Comparison of ENCODE assay signal across 21 cellular contexts in genomic region chrX:40383360-40383759, GRCh38.
DNase-seq lines count a peak whose midpoint lies in the region; ATAC-seq, FAIRE-seq and TF ChIP-seq lines count a peak whose summit lies in the region.
"Had no signal": no experiment of that assay in that cellular context is flagged by ENCODE, and none has a peak within 500 bp of the region (broad histone marks: within the 10 kb centered on the region; RNA-seq: fewer than 3 reads in every experiment).

No MANE protein-coding gene starts in this region.

- TF ChIP-seq EP300 in H1 (IDR thresholded peaks at IDR 0.05; ENCODE audit: borderline replicate concordance in 1 of 2, low read depth in 2 of 2, low read length in 2 of 2): no peak

- no peak overlapping the region for H2AK5ac ChIP-seq in H1 (ENCODE audit: low read depth, low read length)

- H2BK5ac ChIP-seq in H1 (ENCODE audit: low read depth, low read length): no peak overlapping the region

- H4K5ac ChIP-seq in H1 (ENCODE audit: insufficient read length, low read depth, low read length): no peak overlapping the region

- H3K56ac ChIP-seq in H1 (replicated peaks; ENCODE audit: insufficient read length, low read depth, low read length): no peak overlapping the region

- H3K4me1 ChIP-seq in H1 (replicated peaks in 1 of 4; ENCODE audit: control insufficient read depth in 3 of 4, insufficient read depth in 4 of 4, low read length in 3 of 4) (peaks cover 0 to 9% (median 1%) of the 10 kb centered on the region in 4 experiments; a peak in 3 of 7 replicates), neural progenitor cell (peaks cover 20% of the 10 kb centered on the region)

- no peaks in the 10 kb centered on the region for H3K36me3 Mint-ChIP-seq in neural progenitor cell
- no peaks in the 10 kb centered on the region for H3K36me3 Mint-ChIP-seq in stimulated activated effector memory CD8-positive, alpha-beta T cell treated with anti-CD3 and anti-CD28 coated beads, Interleukin-12 subunit alpha, Interleukin-12 subunit beta, amount 100 ng/mL, for 72 hours
- H3K36me3 Mint-ChIP-seq: T-cell had no signal

- H2BK120ac ChIP-seq in H1 (replicated peaks; ENCODE audit: low read depth, low read length): no peak overlapping the region

- H3K27me3 ChIP-seq in H1 (replicated peaks in 1 of 4; ENCODE audit: control insufficient read depth in 3 of 4, extremely low read depth in 1 of 4, insufficient read depth in 3 of 4, low read length in 3 of 4) (no peaks in the 10 kb centered on the region), neural progenitor cell (no peaks in the 10 kb centered on the region)

- H2BK12ac ChIP-seq in H1 (ENCODE audit: low read depth, low read length): no peak overlapping the region

- no peaks in the 10 kb centered on the region for H3K36me3 ChIP-seq in H1 (ENCODE audit: control insufficient read depth in 2 of 4, insufficient read depth in 4 of 4, low read length in 3 of 4)
- no peaks in the 10 kb centered on the region for H3K36me3 ChIP-seq in neural progenitor cell

- H3K4me1 Mint-ChIP-seq in neural progenitor cell: peaks cover 12% of the 10 kb centered on the region
- H3K4me1 Mint-ChIP-seq in stimulated activated effector memory CD8-positive, alpha-beta T cell treated with anti-CD3 and anti-CD28 coated beads, Interleukin-12 subunit alpha, Interleukin-12 subunit beta, amount 100 ng/mL, for 72 hours: no peaks in the 10 kb centered on the region
- H3K4me1 Mint-ChIP-seq: T-cell had no signal

- H3K27ac Mint-ChIP-seq in neural progenitor cell: no peak overlapping the region
- no peak overlapping the region for H3K27ac Mint-ChIP-seq in stimulated activated effector memory CD8-positive, alpha-beta T cell treated with anti-CD3 and anti-CD28 coated beads, Interleukin-12 subunit alpha, Interleukin-12 subunit beta, amount 100 ng/mL, for 72 hours
- H3K27ac Mint-ChIP-seq: T-cell had no signal

- POLR2A ChIA-PET in H1 (lab: Charles Lee; ENCODE audit: partially characterized antibody): no interaction called here

- peaks cover 16% of the 10 kb centered on the region for H3K9me3 Mint-ChIP-seq in neural progenitor cell
- no peaks in the 10 kb centered on the region for H3K9me3 Mint-ChIP-seq in stimulated activated effector memory CD8-positive, alpha-beta T cell treated with anti-CD3 and anti-CD28 coated beads, Interleukin-12 subunit alpha, Interleukin-12 subunit beta, amount 100 ng/mL, for 72 hours
- H3K9me3 Mint-ChIP-seq: T-cell had no signal

- no peak overlapping the region for H3K4ac ChIP-seq in H1 (replicated peaks; ENCODE audit: insufficient read length, low read depth, low read length)

- no peak overlapping the region for H4K8ac ChIP-seq in H1 (ENCODE audit: extremely low read depth, insufficient read depth, low read length)

- no peak overlapping the region for H4K91ac ChIP-seq in H1 (replicated peaks; ENCODE audit: insufficient read length, low read length)

- no peak overlapping the region for H2AFZ ChIP-seq in H1 (ENCODE audit: low read length)
- H2AFZ ChIP-seq in neural progenitor cell (replicated peaks): peak overlapping the region; percentile 63

- no peaks in the 10 kb centered on the region for H3K9me3 ChIP-seq in H1 (ENCODE audit: insufficient read depth in 2 of 2, low read depth in 1 of 2, low read length in 1 of 2)
- peaks cover 4% of the 10 kb centered on the region for H3K9me3 ChIP-seq in neural progenitor cell (ENCODE audit: low read depth)

- no peak for ATAC-seq in stimulated activated effector memory CD8-positive, alpha-beta T cell treated with anti-CD3 and anti-CD28 coated beads, Interleukin-12 subunit alpha, Interleukin-12 subunit beta, amount 100 ng/mL, for 72 hours
- ATAC-seq: T-cell had no signal

- peak; percentile 15 to 56 for DNase-seq in NCI-H524 (lab: John Stamatoyannopoulos, UW)
- DNase-seq in NCI-H524 treated with DMSO at 0.1 percent for 48 hours (lab: John Stamatoyannopoulos, UW): no peak
- DNase-seq in NAMALWA (ENCODE audit: low spot score): peak; percentile 28
- no peak for DNase-seq in H1 (ENCODE audit: low read depth in 1 of 2, low spot score in 2 of 2)
- no peak for DNase-seq in neural progenitor cell (ENCODE audit: low spot score)
- no peak for DNase-seq in activated effector memory CD4-positive, alpha-beta T cell treated with Interleukin-2 at 50 U/mL for 16 hours
- DNase-seq in DMS79 treated with DMSO at 0.1 percent for 48 hours (lab: John Stamatoyannopoulos, UW): no peak
- no peak for DNase-seq in stimulated activated effector memory CD8-positive, alpha-beta T cell treated with anti-CD3 and anti-CD28 coated beads, Interleukin-12 subunit alpha, Interleukin-12 subunit beta, amount 100 ng/mL, for 72 hours (ENCODE audit: low spot score in 2 of 2)
- DNase-seq: DMS79, MM.1S, NCI-H1092 treated with DMSO at 0.1 percent for 48 hours, NCI-H1436 treated with DMSO at 0.1 percent for 48 hours, NCI-H2029 treated with DMSO at 0.1 percent for 48 hours, NCI-H446, SHP77 treated with DMSO at 0.1 percent for 48 hours, T-cell had no signal

- peak; percentile 52 for FAIRE-seq in H1 (lab: Jason Lieb, UNC)
- FAIRE-seq: A204.1, D721Med, H54 had no signal

- no peak for TF ChIP-seq CTCF in H1 (IDR thresholded peaks at IDR 0.05; ENCODE audit: control extremely low read depth in 1 of 3, insufficient read depth in 1 of 3, low read depth in 1 of 3, low read length in 3 of 3)
- TF ChIP-seq CTCF in neural progenitor cell (IDR thresholded peaks at IDR 0.05): no peak

- H3K27ac ChIP-seq in H1 (ENCODE audit: low read depth, low read length): no peak overlapping the region
- no peak overlapping the region for H3K27ac ChIP-seq in neural progenitor cell
- H3K27ac ChIP-seq: RWPE1, SK-N-MC had no signal

- H3F3A ChIP-seq in neural progenitor cell (ENCODE audit: low read depth): peaks cover 18% of the 10 kb centered on the region

- H3K79me2 ChIP-seq in H1 (ENCODE audit: control insufficient read depth in 1 of 2, insufficient read depth in 2 of 2, low read length in 2 of 2) (no peaks in the 10 kb centered on the region), neural progenitor cell (ENCODE audit: low read depth) (no peaks in the 10 kb centered on the region)

- H4K20me1 ChIP-seq in H1 (replicated peaks in 1 of 2; ENCODE audit: control insufficient read depth in 1 of 2, insufficient read depth in 2 of 2, low read length in 2 of 2): no peaks in the 10 kb centered on the region
- H4K20me1 ChIP-seq in neural progenitor cell (ENCODE audit: low read depth): no peaks in the 10 kb centered on the region

- H3K4me2 ChIP-seq in H1 (ENCODE audit: insufficient read depth in 1 of 2, low read depth in 2 of 2, low read length in 2 of 2) (no peak overlapping the region), neural progenitor cell (no peak overlapping the region)

- no peak overlapping the region for H3K4me3 Mint-ChIP-seq in neural progenitor cell
- H3K4me3 Mint-ChIP-seq in stimulated activated effector memory CD8-positive, alpha-beta T cell treated with anti-CD3 and anti-CD28 coated beads, Interleukin-12 subunit alpha, Interleukin-12 subunit beta, amount 100 ng/mL, for 72 hours: no peak overlapping the region
- H3K4me3 Mint-ChIP-seq: T-cell had no signal

- no peak overlapping the region for H3K14ac ChIP-seq in H1 (ENCODE audit: insufficient read length)

- CTCF ChIA-PET in H1 (lab: Charles Lee; ENCODE audit: partially characterized antibody): interaction anchor here (0.7 kb wide), 1 partner anchor 28 kb away, joined by 3 read pairs; no protein-coding TSS in a partner anchor

- no peak overlapping the region for H3K18ac ChIP-seq in H1 (ENCODE audit: extremely low read depth, low read length)

- H3K27me3 Mint-ChIP-seq in neural progenitor cell (ENCODE audit: insufficient read depth, low read depth): peaks cover 7% of the 10 kb centered on the region

- TF ChIP-seq RAD21 in H1 (IDR thresholded peaks at IDR 0.05 in 1 of 2, conservative IDR thresholded peaks at IDR 0.05 in 1 of 2; ENCODE audit: low read depth in 2 of 2, low read length in 2 of 2): no peak

- no peak overlapping the region for H2BK15ac ChIP-seq in H1 (ENCODE audit: low read length)

- H3K23me2 ChIP-seq in H1 (ENCODE audit: low read depth, low read length): no peaks in the 10 kb centered on the region

- no peak overlapping the region for H2BK20ac ChIP-seq in H1 (ENCODE audit: low read length)

- H3K79me1 ChIP-seq in H1 (ENCODE audit: low read depth, low read length): no peaks in the 10 kb centered on the region

- H3K9ac ChIP-seq in H1 (replicated peaks in 1 of 4; ENCODE audit: extremely low read depth in 1 of 4, low read depth in 3 of 4, low read length in 3 of 4) (no peak overlapping the region), neural progenitor cell (no peak overlapping the region)

- no peak overlapping the region for H3K23ac ChIP-seq in H1 (ENCODE audit: insufficient read length)

- no peak for TF ChIP-seq POLR2A in H1 (IDR thresholded peaks at IDR 0.05; ENCODE audit: control extremely low read depth in 1 of 2, low read depth in 2 of 2, low read length in 2 of 2)

- no peak overlapping the region for H3K4me3 ChIP-seq in H1 (ENCODE audit: extremely low read depth in 1 of 4, insufficient read depth in 2 of 4, low read depth in 3 of 4, low read length in 4 of 4)
- no peak overlapping the region for H3K4me3 ChIP-seq in neural progenitor cell
- H3K4me3 ChIP-seq: SK-N-MC had no signal

- WGBS in H1 (ENCODE audit: extremely low coverage in 1 of 2, insufficient coverage in 1 of 2, insufficient read length in 1 of 2, insufficient replicate concordance in 2 of 2, low coverage in 1 of 2, low lambda C conversion rate in 2 of 2, missing lambda C conversion rate in 1 of 2), 2 experiments: 73% methylated on average over 6 of the region's 6 CpGs; no CpG with 5 or more reads in 1 of the 2 experiments

TF ChIP-seq in H1, 55 proteins besides CTCF, POLR2A, EP300 and RAD21:
- TF ChIP-seq USF2 (IDR thresholded peaks at IDR 0.05; ENCODE audit: low read length): peak; percentile 41; the same call in 1 of the 2 replicates
- TF ChIP-seq E2F6 (IDR thresholded peaks at IDR 0.05): no peak
- TF ChIP-seq SIX5 (IDR thresholded peaks at IDR 0.05; ENCODE audit: low read depth, low read length): 0 out of 2 replicates have a peak, but pooled peaks have one; percentile 23

Comparison
In these comparisons a context has a peak if more than half of its experiments do, and no peak if none do; other contexts are left out.
1. DNase-seq: peak in NCI-H524 (2 of 2) and NAMALWA (single experiment); none in NCI-H524 treated with DMSO at 0.1 percent for 48 hours (single experiment), H1 (0 of 2), neural progenitor cell (single experiment), activated effector memory CD4-positive, alpha-beta T cell treated with Interleukin-2 at 50 U/mL for 16 hours (single experiment), DMS79 treated with DMSO at 0.1 percent for 48 hours (single experiment) and stimulated activated effector memory CD8-positive, alpha-beta T cell treated with anti-CD3 and anti-CD28 coated beads, Interleukin-12 subunit alpha, Interleukin-12 subunit beta, amount 100 ng/mL, for 72 hours (0 of 2).